Comparison of ENCODE assay signal across 21 cellular contexts in the genomic region with DNA sequence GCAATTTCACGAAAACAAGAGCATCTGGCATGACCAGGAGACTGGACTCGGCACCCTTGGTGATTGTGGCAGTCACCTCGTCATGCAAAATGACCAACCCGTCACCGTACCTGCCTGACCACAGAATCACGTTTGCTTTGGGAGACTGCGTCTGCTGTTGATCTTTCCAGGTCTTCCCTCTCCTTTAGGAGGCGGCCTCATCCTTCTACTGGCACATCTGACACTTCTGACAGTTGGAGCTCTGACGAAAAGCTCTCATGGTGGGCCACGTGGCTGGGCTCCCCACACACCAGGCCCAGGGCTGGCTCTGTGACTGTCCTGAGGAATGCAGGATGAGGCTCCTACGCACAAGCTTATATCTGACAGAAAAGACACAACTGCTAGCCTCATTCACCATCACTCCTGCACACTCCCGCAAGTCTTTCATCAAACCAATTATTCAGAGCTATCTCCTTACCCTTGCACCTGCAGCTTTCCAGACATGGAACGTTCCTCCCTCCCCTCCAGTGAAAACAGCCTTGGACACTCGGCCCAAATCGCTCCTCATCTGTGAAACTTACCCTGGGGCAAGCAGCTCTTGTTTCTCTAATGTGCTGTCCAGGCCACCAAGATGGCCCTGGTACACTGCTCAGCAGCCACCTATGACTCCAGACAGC. TPM values are rescaled to one million over a fixed set of nuclear protein-coding genes. Genes with fewer than 3 reads are reported as not detected.
A peak's percentile ranks its signal among the peaks of the same experiment; 100 is the strongest.
DNase-seq lines count a peak whose midpoint lies in the region; ATAC-seq and TF ChIP-seq lines count a peak whose summit lies in the region.
"Had no signal": no experiment of that assay in that cellular context is flagged by ENCODE, and none has a peak within 500 bp of the region (broad histone marks: within the 10 kb centered on the region; RNA-seq: fewer than 3 reads in every experiment).

No MANE protein-coding gene starts in this region.

- TF ChIP-seq CTCF in RWPE1 (conservative IDR thresholded peaks at IDR 0.05; ENCODE audit: low read depth), result no peak
- TF ChIP-seq CTCF in glutamatergic neuron (IDR thresholded peaks at IDR 0.05; ENCODE audit: partially characterized antibody, unreplicated experiment), result no peak
- no peak for TF ChIP-seq CTCF in GM13976 (IDR thresholded peaks at IDR 0.05; ENCODE audit: borderline replicate concordance, control extremely low read depth, extremely low read depth, insufficient read depth, missing control alignments)

- H3K27ac ChIP-seq in RWPE1, result peak overlapping the region; percentile 26
- H3K27ac ChIP-seq: brain microvascular endothelial cell, coronary artery, heart right ventricle, lower lobe of right lung, tibial artery had no signal

- in situ Hi-C loops in GM13976 (cut with MboI; ENCODE audit: low sequenced_read_pairs, unreplicated experiment), result no loop called here

- CTCF ChIA-PET in RWPE1 (lab: Yijun Ruan, JAX), result interaction anchor here (1.1 kb wide), 1 partner anchor 23 kb away, joined by 5 read pairs; no protein-coding TSS in a partner anchor
- CTCF ChIA-PET in activated CD8-positive, alpha-beta memory T cell treated with anti-CD3 and anti-CD28 coated beads, Interleukin-2, amount 10 ng/mL, durations not matched to agents 7 days and 5 days (lab: Charles Lee), result interaction anchor here (1.4 to 1.8 kb wide), 3 partner anchors 9 to 25 kb away, joined by 4 to 5 read pairs (median 4); no protein-coding TSS in a partner anchor

- H3K4me1 Mint-ChIP-seq in glutamatergic neuron (ENCODE audit: low read depth, unreplicated experiment), result peaks cover 10% of the 10 kb centered on the region
- H3K4me1 Mint-ChIP-seq in stimulated activated naive CD8-positive, alpha-beta T cell treated with anti-CD3 and anti-CD28 coated beads, Interleukin-15, amount 100 ng/mL, for 72 hours, result peaks cover 64% of the 10 kb centered on the region
- H3K4me1 Mint-ChIP-seq in activated CD8-positive, alpha-beta memory T cell treated with anti-CD3 and anti-CD28 coated beads, Interleukin-2, amount 10 ng/mL, durations not matched to agents 7 days and 5 days, result peaks cover 45% of the 10 kb centered on the region

- H3K4me3 Mint-ChIP-seq in glutamatergic neuron (ENCODE audit: unreplicated experiment), result peak overlapping the region; percentile 7
- H3K4me3 Mint-ChIP-seq in stimulated activated naive CD8-positive, alpha-beta T cell treated with anti-CD3 and anti-CD28 coated beads, Interleukin-15, amount 100 ng/mL, for 72 hours, result no peak overlapping the region
- no peak overlapping the region for H3K4me3 Mint-ChIP-seq in activated CD8-positive, alpha-beta memory T cell treated with anti-CD3 and anti-CD28 coated beads, Interleukin-2, amount 10 ng/mL, durations not matched to agents 7 days and 5 days
- H3K4me3 Mint-ChIP-seq: stimulated activated memory B cell treated with anti-CD40 and anti-IgM and Interleukin-4, amounts not matched to agents 10 μg/mL and 1 μg/mL and 100 μg/mL, for 72 hours had no signal

- intact Hi-C loops in left cardiac atrium (cut with DNase I), result loop anchor here in 1 of 2 donors (1.0 kb wide), 1 partner anchor 16 kb away; no protein-coding TSS in a partner anchor
- intact Hi-C loops in left ventricle myocardium superior (cut with micrococcal nuclease), result no loop called here

- ATAC-seq in left cardiac atrium (peak in 1 of 2 donors; percentile 7), left ventricle myocardium superior (no peak)
- no peak for ATAC-seq in stimulated activated naive CD8-positive, alpha-beta T cell treated with anti-CD3 and anti-CD28 coated beads, Interleukin-15, amount 100 ng/mL, for 72 hours
- no peak for ATAC-seq in activated CD8-positive, alpha-beta memory T cell treated with anti-CD3 and anti-CD28 coated beads, Interleukin-2, amount 10 ng/mL, durations not matched to agents 7 days and 5 days
- ATAC-seq: activated CD4-positive, CD25-positive, alpha-beta regulatory T cell treated with anti-CD3 and anti-CD28 coated beads, Interleukin-2, amount 50 U/mL, for 24 hours; heart right ventricle; lower lobe of right lung; stimulated activated memory B cell treated with anti-CD40 and anti-IgM and Interleukin-4, amounts not matched to agents 10 μg/mL and 1 μg/mL and 100 μg/mL, for 72 hours had no signal

- H3K36me3 Mint-ChIP-seq in glutamatergic neuron (ENCODE audit: unreplicated experiment), result no peaks in the 10 kb centered on the region
- peaks cover 24% of the 10 kb centered on the region for H3K36me3 Mint-ChIP-seq in activated CD8-positive, alpha-beta memory T cell treated with anti-CD3 and anti-CD28 coated beads, Interleukin-2, amount 10 ng/mL, durations not matched to agents 7 days and 5 days

- POLR2A ChIA-PET in RWPE1 (lab: Yijun Ruan, JAX; ENCODE audit: low non-redundant PET), result no interaction called here

- H3K27ac Mint-ChIP-seq in glutamatergic neuron (ENCODE audit: unreplicated experiment), result peak overlapping the region; percentile 23
- peak overlapping the region; percentile 8 to 22 for H3K27ac Mint-ChIP-seq in stimulated activated naive CD8-positive, alpha-beta T cell treated with anti-CD3 and anti-CD28 coated beads, Interleukin-15, amount 100 ng/mL, for 72 hours
- no peak overlapping the region for H3K27ac Mint-ChIP-seq in activated CD8-positive, alpha-beta memory T cell treated with anti-CD3 and anti-CD28 coated beads, Interleukin-2, amount 10 ng/mL, durations not matched to agents 7 days and 5 days
- H3K27ac Mint-ChIP-seq: activated T-helper 1 cell treated with anti-CD3 and anti-CD28 coated beads, Interleukin-12 subunit alpha, Interleukin-12 subunit beta, Interleukin-2, Interleukin-4 antibody, amounts not matched to agents 30 ng/mL and 10 ng/mL and 1 ng/mL, durations not matched to agents 14 hours and 24 hours and 36 hours; stimulated activated memory B cell treated with anti-CD40 and anti-IgM and Interleukin-4, amounts not matched to agents 10 μg/mL and 1 μg/mL and 100 μg/mL, for 72 hours had no signal

- peaks cover 14% of the 10 kb centered on the region for H3K9me3 Mint-ChIP-seq in glutamatergic neuron (ENCODE audit: unreplicated experiment)
- H3K9me3 Mint-ChIP-seq in stimulated activated naive CD8-positive, alpha-beta T cell treated with anti-CD3 and anti-CD28 coated beads, Interleukin-15, amount 100 ng/mL, for 72 hours, result no peaks in the 10 kb centered on the region
- H3K9me3 Mint-ChIP-seq in activated CD8-positive, alpha-beta memory T cell treated with anti-CD3 and anti-CD28 coated beads, Interleukin-2, amount 10 ng/mL, durations not matched to agents 7 days and 5 days (ENCODE audit: low read depth), result no peaks in the 10 kb centered on the region
- H3K9me3 Mint-ChIP-seq: activated T-helper 1 cell treated with anti-CD3 and anti-CD28 coated beads, Interleukin-12 subunit alpha, Interleukin-12 subunit beta, Interleukin-2, Interleukin-4 antibody, amounts not matched to agents 30 ng/mL and 10 ng/mL and 1 ng/mL, durations not matched to agents 14 hours and 24 hours and 36 hours; stimulated activated memory B cell treated with anti-CD40 and anti-IgM and Interleukin-4, amounts not matched to agents 10 μg/mL and 1 μg/mL and 100 μg/mL, for 72 hours had no signal

- DNase-seq in left cardiac atrium (peak; percentile 45), left ventricle myocardium superior (no peak), RWPE1 (ENCODE audit: low spot score) (no peak), glutamatergic neuron (no peak), NCI-H510A (lab: John Stamatoyannopoulos, UW) (no peak), GM13976 (ENCODE audit: low spot score) (no peak)
- DNase-seq in stimulated activated naive CD8-positive, alpha-beta T cell treated with anti-CD3 and anti-CD28 coated beads, Interleukin-15, amount 100 ng/mL, for 72 hours, result no peak
- no peak for DNase-seq in activated CD8-positive, alpha-beta memory T cell treated with anti-CD3 and anti-CD28 coated beads, Interleukin-2, amount 10 ng/mL, durations not matched to agents 7 days and 5 days
- DNase-seq: brain microvascular endothelial cell, GDM1, heart right ventricle, Kasumi-1, lower lobe of right lung, NCI-H1092, NCI-H2029, SK-N-SH, tibial artery had no signal

- H3K27me3 Mint-ChIP-seq in glutamatergic neuron (ENCODE audit: unreplicated experiment), result peaks cover 8% of the 10 kb centered on the region
- H3K27me3 Mint-ChIP-seq in stimulated activated naive CD8-positive, alpha-beta T cell treated with anti-CD3 and anti-CD28 coated beads, Interleukin-15, amount 100 ng/mL, for 72 hours, result no peaks in the 10 kb centered on the region
- no peaks in the 10 kb centered on the region for H3K27me3 Mint-ChIP-seq in activated CD8-positive, alpha-beta memory T cell treated with anti-CD3 and anti-CD28 coated beads, Interleukin-2, amount 10 ng/mL, durations not matched to agents 7 days and 5 days
- H3K27me3 Mint-ChIP-seq: stimulated activated memory B cell treated with anti-CD40 and anti-IgM and Interleukin-4, amounts not matched to agents 10 μg/mL and 1 μg/mL and 100 μg/mL, for 72 hours had no signal

RNA-seq across cellular contexts. Expression of a gene that starts 3.6 kb away (rescaled TPM):
- total RNA-seq in left cardiac atrium (100 to 1,000 TPM in 1 of 2 donors, 10 to 100 TPM in 1; 85.7 to 120 TPM), left ventricle myocardium superior (152 TPM), glutamatergic neuron (ENCODE audit: unreplicated experiment) (97.3 TPM)
- total RNA-seq in activated CD8-positive, alpha-beta memory T cell treated with anti-CD3 and anti-CD28 coated beads, Interleukin-2, amount 10 ng/mL, durations not matched to agents 7 days and 5 days, result 100 to 1,000 TPM; 147 to 193 TPM

RNA-seq across cellular contexts. Expression of a gene that starts 59.2 kb away (rescaled TPM):
- total RNA-seq in left cardiac atrium (1 to 10 TPM; 3.0 to 5.8 TPM), left ventricle myocardium superior (9.2 TPM), glutamatergic neuron (ENCODE audit: unreplicated experiment) (34.3 TPM)
- total RNA-seq in activated CD8-positive, alpha-beta memory T cell treated with anti-CD3 and anti-CD28 coated beads, Interleukin-2, amount 10 ng/mL, durations not matched to agents 7 days and 5 days, result 10 to 100 TPM; 33.8 to 53.4 TPM
